In the genomic region with DNA sequence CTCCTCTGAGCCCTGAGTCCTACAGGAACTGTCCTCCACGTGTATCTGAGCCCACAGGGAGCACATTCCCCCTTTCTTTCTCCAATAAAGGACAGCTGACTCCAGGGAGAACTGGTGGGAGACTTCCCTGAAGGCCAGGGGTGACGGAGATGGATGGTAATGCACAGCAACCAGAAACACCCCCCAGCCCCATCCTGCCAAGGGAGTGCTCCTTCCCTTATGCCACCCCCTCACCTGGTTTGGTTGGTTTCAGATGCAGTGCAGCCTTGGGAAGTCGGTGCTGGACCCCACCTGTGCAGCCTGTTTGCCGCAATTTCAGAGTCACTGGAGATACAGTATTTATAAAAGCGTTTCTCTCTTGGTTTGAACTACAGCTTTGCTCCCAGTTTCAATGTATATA, we compare ENCODE assay signal across 22 cellular contexts. TPM values are rescaled to one million over a fixed set of nuclear protein-coding genes. Genes with fewer than 3 reads are reported as not detected.
A peak's percentile ranks its signal among the peaks of the same experiment; 100 is the strongest.
DNase-seq lines count a peak whose midpoint lies in the region; ATAC-seq and TF ChIP-seq lines count a peak whose summit lies in the region.
"Had no signal": no experiment of that assay in that cellular context is flagged by ENCODE, and none has a peak within 500 bp of the region (broad histone marks: within the 10 kb centered on the region; RNA-seq: fewer than 3 reads in every experiment).

No MANE protein-coding gene starts in this region.

- no peaks in the 10 kb centered on the region for H4K20me1 ChIP-seq in neural progenitor cell (ENCODE audit: low read depth)

- no peak for TF ChIP-seq POLR2A in transverse colon (IDR thresholded peaks at IDR 0.05)

- H2AFZ ChIP-seq in neural progenitor cell (replicated peaks) = no peak overlapping the region

- no peaks in the 10 kb centered on the region for H3K27me3 ChIP-seq in colonic mucosa
- peaks cover 29% of the 10 kb centered on the region for H3K27me3 ChIP-seq in neural progenitor cell
- no peaks in the 10 kb centered on the region for H3K27me3 ChIP-seq in transverse colon
- H3K27me3 ChIP-seq: BLaER1 treated with 17β-estradiol and CSF1 and Interleukin-3, amounts not matched to agents 10 nM and 100 nM had no signal

- TF ChIP-seq EP300 in transverse colon (IDR thresholded peaks at IDR 0.05; ENCODE audit: low read depth) = no peak

- H3K27me3 Mint-ChIP-seq in neural progenitor cell (ENCODE audit: insufficient read depth, low read depth) = peaks cover 16% of the 10 kb centered on the region

- in situ Hi-C loops in transverse colon (cut with MboI; ENCODE audit: low pct_ligation_motif_present in 1 of 4, low pct_unique_long_range_greater_than_20kb in 1 of 4, low sequenced_read_pairs in 3 of 4) = loop anchor here in 1 of 4 donors (10.0 kb wide), 2 partner anchors 56 to 84 kb away; no protein-coding TSS in a partner anchor

- H3K27ac ChIP-seq in colonic mucosa (no peak overlapping the region), neural progenitor cell (no peak overlapping the region), transverse colon (no peak overlapping the region)
- H3K27ac ChIP-seq: A549; BLaER1 treated with 17β-estradiol and CSF1 and Interleukin-3, amounts not matched to agents 10 nM and 100 nM had no signal

- no peak overlapping the region for H3K4me3 ChIP-seq in colonic mucosa
- H3K4me3 ChIP-seq in neural progenitor cell = no peak overlapping the region
- no peak overlapping the region for H3K4me3 ChIP-seq in transverse colon
- H3K4me3 ChIP-seq: A549; BLaER1 treated with 17β-estradiol and CSF1 and Interleukin-3, amounts not matched to agents 10 nM and 100 nM; MG63 had no signal

- no peaks in the 10 kb centered on the region for H3K79me2 ChIP-seq in neural progenitor cell (ENCODE audit: low read depth)

- H3K9me3 ChIP-seq in colonic mucosa (no peaks in the 10 kb centered on the region), neural progenitor cell (ENCODE audit: low read depth) (no peaks in the 10 kb centered on the region), transverse colon (no peaks in the 10 kb centered on the region)
- H3K9me3 ChIP-seq: A549; BLaER1 treated with 17β-estradiol and CSF1 and Interleukin-3, amounts not matched to agents 10 nM and 100 nM; MG63 had no signal

- H3K4me1 Mint-ChIP-seq in neural progenitor cell = peaks cover 66% of the 10 kb centered on the region

- 79% methylated on average over 5 of the region's 5 CpGs; no CpG with 5 or more reads in 1 of the 2 donors for WGBS in transverse colon (ENCODE audit: low coverage in 1 of 2), 2 donors

- H3K9me3 Mint-ChIP-seq in neural progenitor cell = no peaks in the 10 kb centered on the region
- H3K9me3 Mint-ChIP-seq: CD8-positive, alpha-beta memory T cell had no signal

- peaks cover 6% of the 10 kb centered on the region for H3K4me1 ChIP-seq in colonic mucosa
- H3K4me1 ChIP-seq in neural progenitor cell = peaks cover 19% of the 10 kb centered on the region
- peaks cover 5 to 12% (median 7%) of the 10 kb centered on the region in 4 donors for H3K4me1 ChIP-seq in transverse colon
- H3K4me1 ChIP-seq: A549 had no signal

- intact Hi-C loops in colonic mucosa (cut with DNase I) = no loop called here
- intact Hi-C loops in transverse colon (cut with DNase I; ENCODE audit: low total_unique reads) = no loop called here

- TF ChIP-seq CTCF in colonic mucosa (IDR thresholded peaks at IDR 0.05) (no peak), neural progenitor cell (IDR thresholded peaks at IDR 0.05) (no peak), transverse colon (IDR thresholded peaks at IDR 0.05) (no peak)

- no peaks in the 10 kb centered on the region for H3K36me3 Mint-ChIP-seq in neural progenitor cell
- H3K36me3 Mint-ChIP-seq: CD8-positive, alpha-beta memory T cell had no signal

- DNase-seq in activated CD8-positive, alpha-beta memory T cell treated with anti-CD3 and anti-CD28 coated beads for 24 hours = peak; percentile 52
- no peak for DNase-seq in activated CD8-positive, alpha-beta memory T cell treated with anti-CD3 and anti-CD28 coated beads, Interleukin-2, amount 50 U/mL, for 48 hours
- DNase-seq in colonic mucosa (peak; percentile 16), neural progenitor cell (ENCODE audit: low spot score) (no peak), transverse colon (peak; percentile 1), NOMO-1 treated with dmso at 0.1 percent for 144 hours (lab: John Stamatoyannopoulos, UW; ENCODE audit: unreplicated experiment) (no peak)
- DNase-seq: CD8-positive, alpha-beta memory T cell; DMS79; IMR-90; Karpas-422; MG63; NCI-H1092; NCI-H1694 treated with DMSO at 0.1 percent for 48 hours; NCI-H2107; NCI-H2227 treated with DMSO at 0.1 percent for 48 hours; NCI-H524 treated with DMSO at 0.1 percent for 48 hours had no signal

- H3K4me2 ChIP-seq in neural progenitor cell = no peak overlapping the region
- H3K4me2 ChIP-seq: A549; BLaER1 treated with 17β-estradiol and CSF1 and Interleukin-3, amounts not matched to agents 10 nM and 100 nM had no signal

- peak overlapping the region; percentile 23 for H3K27ac Mint-ChIP-seq in neural progenitor cell
- H3K27ac Mint-ChIP-seq: CD8-positive, alpha-beta memory T cell had no signal

- H3K4me3 Mint-ChIP-seq in neural progenitor cell = no peak overlapping the region
- H3K4me3 Mint-ChIP-seq: CD8-positive, alpha-beta memory T cell had no signal

- H3K36me3 ChIP-seq in colonic mucosa (no peaks in the 10 kb centered on the region), neural progenitor cell (no peaks in the 10 kb centered on the region), transverse colon (no peaks in the 10 kb centered on the region)
- H3K36me3 ChIP-seq: BLaER1 treated with 17β-estradiol and CSF1 and Interleukin-3, amounts not matched to agents 10 nM and 100 nM; MG63 had no signal

- no peak for ATAC-seq in GM18519 (IDR thresholded peaks at IDR 0.05; ENCODE audit: low FRiP score, unreplicated experiment)
- ATAC-seq in GM19328 (IDR thresholded peaks at IDR 0.05; ENCODE audit: unreplicated experiment) = no peak
- ATAC-seq: A549, HCT116 had no signal

- H3K9ac ChIP-seq in colonic mucosa (ENCODE audit: low read depth in 2 of 2, low read length in 2 of 2) = no peak overlapping the region
- no peak overlapping the region for H3K9ac ChIP-seq in neural progenitor cell
- H3K9ac ChIP-seq: BLaER1 treated with 17β-estradiol and CSF1 and Interleukin-3, amounts not matched to agents 10 nM and 100 nM had no signal

- H3F3A ChIP-seq in neural progenitor cell (ENCODE audit: low read depth) = no peaks in the 10 kb centered on the region

RNA-seq across cellular contexts. Expression of a gene that starts 24.0 kb away (rescaled TPM):
- total RNA-seq in colonic mucosa = 1 to 10 TPM in 1 of 2 donors, under 1 TPM in 1; 0.35 to 1.0 TPM
- total RNA-seq in neural progenitor cell (ENCODE audit: low replicate concordance) = not detected in 2 replicates
- 10 to 100 TPM in 1 of 4 donors, 1 to 10 TPM in 2, under 1 TPM in 1; 0.40 to 16.1 (median 2.0) TPM for total RNA-seq in transverse colon
- total RNA-seq: HT-29, IMR-90 had no signal

RNA-seq across cellular contexts. Expression of a gene that starts 36.3 kb away (rescaled TPM):
- total RNA-seq in colonic mucosa (1,000 to 10,000 TPM; 1,192 to 1,707 TPM), neural progenitor cell (ENCODE audit: low replicate concordance) (84.6 and 146 TPM in 2 replicates), transverse colon (1,000 to 10,000 TPM in 3 of 4 donors, 100 to 1,000 TPM in 1; 911 to 2,535 (median 1,776) TPM)

Comparison
In these comparisons a context has a peak if more than half of its experiments do, and no peak if none do; other contexts are left out.
1. DNase-seq: peak in activated CD8-positive, alpha-beta memory T cell treated with anti-CD3 and anti-CD28 coated beads for 24 hours (single experiment), colonic mucosa (single experiment) and transverse colon (single experiment); none in activated CD8-positive, alpha-beta memory T cell treated with anti-CD3 and anti-CD28 coated beads, Interleukin-2, amount 50 U/mL, for 48 hours (single experiment), neural progenitor cell (single experiment) and NOMO-1 treated with dmso at 0.1 percent for 144 hours (single experiment).